Comparison of ENCODE assay signal across 9 cellular contexts in genomic region chr4:122218762-122219161, GRCh38.
DNase-seq lines count a peak whose midpoint lies in the region; ATAC-seq, FAIRE-seq and TF ChIP-seq lines count a peak whose summit lies in the region.
"Had no signal": no experiment of that assay in that cellular context is flagged by ENCODE, and none has a peak within 500 bp of the region (broad histone marks: within the 10 kb centered on the region; RNA-seq: fewer than 3 reads in every experiment).

No MANE protein-coding gene starts in this region.

- peak in 48 of 56 donors; percentile 6 to 57 (median 34) for TF ChIP-seq CTCF in dorsolateral prefrontal cortex (IDR thresholded peaks at IDR 0.05 in 54 of 56, conservative IDR thresholded peaks at IDR 0.05 in 2 of 56; ENCODE audit: low read depth in 1 of 56, partially characterized antibody in 56 of 56)
- peak in 1 of 4 donors; percentile 8 for TF ChIP-seq CTCF in pancreas (IDR thresholded peaks at IDR 0.05)

- H3K4me2 ChIP-seq in Karpas-422 (ENCODE audit: low read depth, low read length, poor library complexity, severe bottlenecking): no peak overlapping the region

- H3K9me2 ChIP-seq in Karpas-422 (replicated peaks; ENCODE audit: insufficient read depth, low read length): no peaks in the 10 kb centered on the region

- H3K36me3 ChIP-seq in Karpas-422 (ENCODE audit: insufficient read depth, low read length) (peaks cover 16% of the 10 kb centered on the region; the same call in 1 of the 2 replicates), pancreas (peaks cover 0 to 12% (median 0%) of the 10 kb centered on the region in 3 donors)

- H4K20me1 ChIP-seq in Karpas-422 (ENCODE audit: insufficient read depth, low read depth, low read length): no peaks in the 10 kb centered on the region

- ATAC-seq in pancreas: no peak
- ATAC-seq in HG03135 (IDR thresholded peaks at IDR 0.05; ENCODE audit: unreplicated experiment): no peak
- no peak for ATAC-seq in HG02588 (IDR thresholded peaks at IDR 0.05; ENCODE audit: unreplicated experiment)
- ATAC-seq in GM18909 (IDR thresholded peaks at IDR 0.05; ENCODE audit: poor library complexity, unreplicated experiment): no peak

- H3K27me3 ChIP-seq in Karpas-422 (ENCODE audit: low read length) (no peaks in the 10 kb centered on the region), dorsolateral prefrontal cortex (no peaks in the 10 kb centered on the region), pancreas (no peaks in the 10 kb centered on the region)

- no peak overlapping the region for H2AFZ ChIP-seq in Karpas-422 (ENCODE audit: low read length)

- intact Hi-C loops in dorsolateral prefrontal cortex (cut with DNase I): no loop called here
- intact Hi-C loops in pancreas (cut with DNase I): no loop called here

- H3K4me1 ChIP-seq in Karpas-422 (ENCODE audit: low read length) (no peaks in the 10 kb centered on the region), pancreas (no peaks in the 10 kb centered on the region)

- no peak overlapping the region for H3K4me3 ChIP-seq in Karpas-422 (ENCODE audit: low read length)
- H3K4me3 ChIP-seq in dorsolateral prefrontal cortex: no peak overlapping the region
- H3K4me3 ChIP-seq in pancreas: no peak overlapping the region

- no peaks in the 10 kb centered on the region for H3K9me3 ChIP-seq in Karpas-422 (ENCODE audit: low read length)
- no peaks in the 10 kb centered on the region for H3K9me3 ChIP-seq in pancreas

- WGBS in pancreas, 2 donors: 49 to 62% methylated on average over 1 of the region's 1 CpG

- H3K27ac ChIP-seq in Karpas-422 (ENCODE audit: low read length): no peak overlapping the region
- no peak overlapping the region for H3K27ac ChIP-seq in dorsolateral prefrontal cortex
- no peak overlapping the region for H3K27ac ChIP-seq in pancreas

- peaks cover 21% of the 10 kb centered on the region for H3K79me2 ChIP-seq in Karpas-422 (ENCODE audit: low read length)

- peak; percentile 74 for FAIRE-seq in G401.6 (lab: Jason Lieb, UNC)
- FAIRE-seq in pancreas (lab: Jason Lieb, UNC): peak; percentile 17

- peak; percentile 59 for DNase-seq in Karpas-422
- DNase-seq in dorsolateral prefrontal cortex: no peak
- no peak for DNase-seq in pancreas
- DNase-seq: amygdala; stimulated activated CD4-positive, alpha-beta T cell treated with anti-CD3 and anti-CD28 coated beads, Interleukin-4, amount 100 ng/mL, for 4 hours had no signal

- H3K9ac ChIP-seq in Karpas-422 (ENCODE audit: low read length): no peak overlapping the region
